8 cellular contexts compared by ENCODE assay signal in the genomic region with DNA sequence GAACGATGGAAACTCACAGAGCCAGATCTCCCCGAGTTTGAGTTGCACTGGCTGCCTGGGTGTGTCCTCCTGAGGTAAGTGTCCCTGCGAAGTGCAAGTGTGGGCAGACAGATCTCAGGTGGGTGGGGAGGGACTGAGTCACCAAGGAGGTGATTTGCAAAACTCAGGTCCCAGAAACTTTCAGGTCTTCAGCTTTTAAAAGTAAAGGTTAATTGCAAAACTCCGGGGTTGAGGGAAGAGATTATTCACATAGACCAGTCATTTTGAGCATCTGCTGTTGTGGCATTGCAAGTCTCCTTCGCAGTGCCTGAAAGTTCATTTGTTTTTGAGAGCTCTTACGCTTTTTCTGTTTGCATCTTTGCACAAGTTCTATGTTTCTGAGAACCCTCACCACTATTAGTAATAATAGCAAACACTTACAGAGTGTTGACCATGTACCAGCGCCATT. TPM values are rescaled to one million over a fixed set of nuclear protein-coding genes. Genes with fewer than 3 reads are reported as not detected.
DNase-seq lines count a peak whose midpoint lies in the region; ATAC-seq and TF ChIP-seq lines count a peak whose summit lies in the region.

No MANE protein-coding gene starts in this region.

- no peaks in the 10 kb centered on the region for H3K36me3 ChIP-seq in transverse colon

- ATAC-seq in effector memory CD8-positive, alpha-beta T cell (replicated peaks), result peak; percentile 19
- no peak for ATAC-seq in GM19467 (IDR thresholded peaks at IDR 0.05; ENCODE audit: unreplicated experiment)

- 58 to 60% methylated on average over 4 to 7 of the region's 7 CpGs for WGBS in transverse colon (ENCODE audit: low coverage in 1 of 2), 2 donors

- no peak for TF ChIP-seq CTCF in transverse colon (IDR thresholded peaks at IDR 0.05)

- peak; percentile 60 for DNase-seq in activated gamma-delta T cell treated with Interleukin-2 at 50 U/mL for 16 hours
- no peak for DNase-seq in activated gamma-delta T cell (lab: John Stamatoyannopoulos, UW)
- peak; percentile 63 for DNase-seq in T-helper 22 cell (ENCODE audit: low read depth)
- no peak for DNase-seq in effector memory CD8-positive, alpha-beta T cell
- peak; percentile 50 for DNase-seq in transverse colon
- DNase-seq in DMS114 treated with DMSO at 0.1 percent for 48 hours (lab: John Stamatoyannopoulos, UW; ENCODE audit: unreplicated experiment), result no peak
- no peak for DNase-seq in dermis blood vessel endothelial cell

- no peak for TF ChIP-seq EP300 in transverse colon (IDR thresholded peaks at IDR 0.05; ENCODE audit: low read depth)

- peaks cover 97% of the 10 kb centered on the region for H3K36me3 Mint-ChIP-seq in effector memory CD8-positive, alpha-beta T cell (ENCODE audit: insufficient read depth)

- H3K4me3 Mint-ChIP-seq in effector memory CD8-positive, alpha-beta T cell, result peak overlapping the region; percentile 82 to 86

- intact Hi-C loops in transverse colon (cut with DNase I; ENCODE audit: low total_unique reads), result no loop called here

- H3K4me1 ChIP-seq in transverse colon, result peaks cover 23 to 71% (median 42%) of the 10 kb centered on the region in 4 donors

- H3K27me3 Mint-ChIP-seq in effector memory CD8-positive, alpha-beta T cell, result no peaks in the 10 kb centered on the region

- peaks cover 78 to 93% of the 10 kb centered on the region in 2 donors for H3K4me1 Mint-ChIP-seq in effector memory CD8-positive, alpha-beta T cell (ENCODE audit: low read depth in 2 of 2)

- no peaks in the 10 kb centered on the region for H3K9me3 ChIP-seq in transverse colon

- H3K27me3 ChIP-seq in transverse colon, result no peaks in the 10 kb centered on the region

- H3K27ac Mint-ChIP-seq in effector memory CD8-positive, alpha-beta T cell, result peak overlapping the region; percentile 92 to 100

- no peaks in the 10 kb centered on the region for H3K9me3 Mint-ChIP-seq in effector memory CD8-positive, alpha-beta T cell

- in situ Hi-C loops in transverse colon (cut with MboI; ENCODE audit: low pct_ligation_motif_present in 1 of 4, low pct_unique_long_range_greater_than_20kb in 1 of 4, low sequenced_read_pairs in 3 of 4), result no loop called here

- TF ChIP-seq POLR2A in transverse colon (IDR thresholded peaks at IDR 0.05), result no peak

- H3K4me3 ChIP-seq in transverse colon, result no peak overlapping the region

- peak overlapping the region in 3 of 4 donors; percentile 85 to 95 (median 94) for H3K27ac ChIP-seq in transverse colon

RNA-seq across cellular contexts. Expression of gene CD44, which starts 7.1 kb away (rescaled TPM):
- total RNA-seq in transverse colon, result 100 to 1,000 TPM in 3 of 4 donors, 10 to 100 TPM in 1; 56.3 to 182 (median 114) TPM
- 2.6 and 3.4 TPM in 2 replicates for total RNA-seq in dermis blood vessel endothelial cell

Comparison
In these comparisons a context has a peak if more than half of its experiments do, and no peak if none do; other contexts are left out.
1. DNase-seq: peak in activated gamma-delta T cell treated with Interleukin-2 at 50 U/mL for 16 hours (single experiment), T-helper 22 cell (single experiment) and transverse colon (single experiment); none in activated gamma-delta T cell (single experiment), effector memory CD8-positive, alpha-beta T cell (0 of 3), DMS114 treated with DMSO at 0.1 percent for 48 hours (single experiment) and dermis blood vessel endothelial cell (single experiment).
2. RNA of gene CD44, which starts 7.1 kb away (total RNA-seq): 56.3 to 182 TPM in transverse colon; 2.6 to 3.4 TPM in dermis blood vessel endothelial cell; every median in the first group is over 10 times any median in the second.